ENCODE assay signal across 29 cellular contexts in the genomic region with DNA sequence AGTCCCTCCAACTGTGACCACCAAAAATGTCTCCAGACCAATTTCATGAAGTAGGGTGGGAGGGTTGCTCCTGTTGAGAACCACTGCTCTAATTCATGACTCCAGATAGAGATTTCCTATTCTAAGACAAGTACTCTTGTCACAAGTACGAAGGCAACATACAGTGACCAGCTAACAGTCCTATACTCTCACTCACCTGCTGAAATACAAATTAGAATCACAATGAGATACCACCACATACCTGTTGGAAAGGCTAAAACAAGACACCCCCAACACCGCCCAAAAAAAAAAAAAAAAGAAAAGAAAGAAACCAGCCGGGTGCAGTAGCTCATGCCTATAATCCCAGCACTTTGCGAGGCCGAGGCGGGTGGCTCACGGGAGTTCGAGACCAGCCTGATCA.
"Had no signal": no experiment of that assay in that cellular context is flagged by ENCODE, and none has a peak within 500 bp of the region (broad histone marks: within the 10 kb centered on the region; RNA-seq: fewer than 3 reads in every experiment).

No MANE protein-coding gene starts in this region.

- H3K27ac ChIP-seq: epithelial cell of prostate, esophagus squamous epithelium, left lung, lower lobe of right lung, neutrophil, ovary, right lobe of liver, skin epidermis, upper lobe of left lung had no signal

- H3K9me3 Mint-ChIP-seq: activated CD4-positive, alpha-beta memory T cell treated with anti-CD3 and anti-CD28 coated beads for 36 hours; activated T-helper 17 cell treated with anti-CD3 and anti-CD28 coated beads, Interleukin-2, amount 50 U/mL, for 72 hours; central memory CD8-positive, alpha-beta T cell; nephron; stimulated activated effector memory CD8-positive, alpha-beta T cell treated with anti-CD3 and anti-CD28 coated beads, Interleukin-12 subunit alpha, Interleukin-12 subunit beta, amount 100 ng/mL, for 72 hours; stimulated activated naive CD8-positive, alpha-beta T cell treated with anti-CD3 and anti-CD28 coated beads, Interleukin-15, Interleukin-2, amounts not matched to agents 100 ng/mL and 50 ng/mL, for 24 hours; T-helper 2 cell treated with Interferon-gamma antibody and Interleukin-4, amounts not matched to agents 5 μg/mL and 100 μg/mL, for 36 hours had no signal

- H3K4me1 ChIP-seq: left lung, right lobe of liver, vagina had no signal

- H3K27me3 Mint-ChIP-seq: activated CD4-positive, alpha-beta memory T cell treated with anti-CD3 and anti-CD28 coated beads for 36 hours; activated T-helper 17 cell treated with anti-CD3 and anti-CD28 coated beads, Interleukin-2, amount 50 U/mL, for 72 hours; central memory CD8-positive, alpha-beta T cell; progenitor cell of endocrine pancreas; stimulated activated naive CD8-positive, alpha-beta T cell treated with anti-CD3 and anti-CD28 coated beads, Interleukin-15, Interleukin-2, amounts not matched to agents 100 ng/mL and 50 ng/mL, for 24 hours had no signal

- H3K36me3 ChIP-seq: left lung, lower lobe of right lung, neutrophil, ovary, right lobe of liver, vagina had no signal

- DNase-seq: activated CD4-positive, alpha-beta memory T cell treated with anti-CD3 and anti-CD28 coated beads for 36 hours; activated CD4-positive, alpha-beta T cell treated with anti-CD3 and anti-CD28 coated beads for 4 hours; activated CD8-positive, alpha-beta memory T cell treated with anti-CD3 and anti-CD28 coated beads, Interleukin-2, amount 50 U/mL, for 4 hours; activated gamma-delta T cell treated with Interleukin-2 at 50 U/mL for 16 hours; activated naive CD4-positive, alpha-beta T cell treated with anti-CD3 and anti-CD28 coated beads, Interleukin-2, amount 50 U/mL, for 16 hours; activated T-cell treated with anti-CD3 and anti-CD28 coated beads, Interleukin-2, amount 50 U/mL, for 1 hour; amygdala; effector CD8-positive, alpha-beta T cell; esophagus squamous epithelium; left lung; lower lobe of right lung; mesendoderm; ovary; right lobe of liver; stimulated activated CD4-positive, alpha-beta T cell treated with anti-CD3 and anti-CD28 coated beads, Interleukin-12 subunit alpha, Interleukin-12 subunit beta, amount 100 ng/mL, for 4 hours; stimulated activated CD4-positive, alpha-beta T cell treated with anti-CD3 and anti-CD28 coated beads, Interleukin-4, amount 100 ng/mL, for 24 hours; T-helper 1 cell; upper lobe of left lung had no signal

- ATAC-seq: activated T-helper 17 cell treated with anti-CD3 and anti-CD28 coated beads, Interleukin-2, amount 50 U/mL, for 72 hours; left lung; lower lobe of right lung; right lobe of liver; stimulated activated effector memory CD8-positive, alpha-beta T cell treated with anti-CD3 and anti-CD28 coated beads, Interleukin-12 subunit alpha, Interleukin-12 subunit beta, amount 100 ng/mL, for 72 hours had no signal

- H3K4me3 Mint-ChIP-seq: activated CD4-positive, alpha-beta memory T cell treated with anti-CD3 and anti-CD28 coated beads for 36 hours; activated T-helper 17 cell treated with anti-CD3 and anti-CD28 coated beads, Interleukin-2, amount 50 U/mL, for 72 hours; central memory CD8-positive, alpha-beta T cell; nephron; stimulated activated effector memory CD8-positive, alpha-beta T cell treated with anti-CD3 and anti-CD28 coated beads, Interleukin-12 subunit alpha, Interleukin-12 subunit beta, amount 100 ng/mL, for 72 hours; stimulated activated naive CD8-positive, alpha-beta T cell treated with anti-CD3 and anti-CD28 coated beads, Interleukin-15, Interleukin-2, amounts not matched to agents 100 ng/mL and 50 ng/mL, for 24 hours; T-helper 2 cell treated with Interferon-gamma antibody and Interleukin-4, amounts not matched to agents 5 μg/mL and 100 μg/mL, for 36 hours had no signal

- H3K36me3 Mint-ChIP-seq: activated CD4-positive, alpha-beta memory T cell treated with anti-CD3 and anti-CD28 coated beads for 36 hours; stimulated activated effector memory CD8-positive, alpha-beta T cell treated with anti-CD3 and anti-CD28 coated beads, Interleukin-12 subunit alpha, Interleukin-12 subunit beta, amount 100 ng/mL, for 72 hours had no signal

- H3K4me1 Mint-ChIP-seq: activated T-helper 17 cell treated with anti-CD3 and anti-CD28 coated beads, Interleukin-2, amount 50 U/mL, for 72 hours; central memory CD8-positive, alpha-beta T cell; stimulated activated effector memory CD8-positive, alpha-beta T cell treated with anti-CD3 and anti-CD28 coated beads, Interleukin-12 subunit alpha, Interleukin-12 subunit beta, amount 100 ng/mL, for 72 hours had no signal

- H3K27ac Mint-ChIP-seq: activated CD4-positive, alpha-beta memory T cell treated with anti-CD3 and anti-CD28 coated beads for 36 hours; activated T-helper 17 cell treated with anti-CD3 and anti-CD28 coated beads, Interleukin-2, amount 50 U/mL, for 72 hours; nephron; progenitor cell of endocrine pancreas; stimulated activated effector memory CD8-positive, alpha-beta T cell treated with anti-CD3 and anti-CD28 coated beads, Interleukin-12 subunit alpha, Interleukin-12 subunit beta, amount 100 ng/mL, for 72 hours; stimulated activated naive CD8-positive, alpha-beta T cell treated with anti-CD3 and anti-CD28 coated beads, Interleukin-15, Interleukin-2, amounts not matched to agents 100 ng/mL and 50 ng/mL, for 24 hours; T-helper 2 cell treated with Interferon-gamma antibody and Interleukin-4, amounts not matched to agents 5 μg/mL and 100 μg/mL, for 36 hours had no signal

- H3K4me3 ChIP-seq: esophagus squamous epithelium, left lung, lower lobe of right lung, ovary, right lobe of liver, skin epidermis, upper lobe of left lung, vagina had no signal

- H3K9me3 ChIP-seq: esophagus squamous epithelium, left lung, lower lobe of right lung, neutrophil, ovary, right lobe of liver, upper lobe of left lung, vagina had no signal

- H3K27me3 ChIP-seq: esophagus squamous epithelium, left lung, neutrophil, ovary, right lobe of liver, upper lobe of left lung, vagina had no signal
